In the genomic region with DNA sequence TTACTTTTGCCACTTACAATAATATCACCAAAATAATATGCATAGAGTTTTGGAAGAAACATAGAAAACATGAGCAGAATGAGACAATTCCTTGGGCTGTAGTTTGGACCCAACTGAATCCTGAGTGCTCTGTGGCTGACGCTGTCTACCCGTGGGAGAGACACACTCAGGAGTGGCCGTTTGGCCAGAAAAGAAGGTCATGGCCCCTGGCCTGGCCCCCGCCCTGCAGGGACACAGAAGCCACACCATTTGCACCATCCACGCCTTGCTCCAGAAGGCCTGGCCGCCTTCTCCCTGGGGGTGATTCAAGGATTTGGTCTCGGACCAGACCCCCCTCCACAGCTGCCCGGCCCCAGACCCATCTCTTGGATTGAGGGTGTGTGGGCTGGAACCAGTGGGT, we compare ENCODE assay signal across 1 cellular context.
TF ChIP-seq lines count a peak whose summit lies in the region.

No MANE protein-coding gene starts in this region.

TF ChIP-seq in HepG2, 621 proteins besides CTCF, POLR2A, EP300 and RAD21:
- no peak for TF ChIP-seq ELF1 (CRISPR knock-in tag; IDR thresholded peaks at IDR 0.05)
